Comparison of ENCODE assay signal across 9 cellular contexts in the genomic region with DNA sequence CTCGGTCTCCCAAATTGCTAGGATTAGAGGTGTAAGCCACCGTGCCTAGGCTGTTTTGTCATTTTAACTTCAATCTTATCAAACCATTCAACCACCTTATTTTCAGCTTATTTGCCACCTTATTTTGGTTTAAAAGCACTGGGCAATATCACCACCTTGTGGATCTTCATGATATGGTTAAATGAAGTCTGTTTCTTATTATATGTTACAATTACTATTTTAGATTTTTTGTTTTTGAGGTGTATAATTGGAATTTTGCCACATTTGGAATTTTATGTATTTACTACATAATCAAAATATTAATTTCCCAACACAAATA. TPM values are rescaled to one million over a fixed set of nuclear protein-coding genes. Genes with fewer than 3 reads are reported as not detected.
DNase-seq lines count a peak whose midpoint lies in the region; ATAC-seq, FAIRE-seq and TF ChIP-seq lines count a peak whose summit lies in the region.
"Had no signal": no experiment of that assay in that cellular context is flagged by ENCODE, and none has a peak within 500 bp of the region (broad histone marks: within the 10 kb centered on the region; RNA-seq: fewer than 3 reads in every experiment).

No MANE protein-coding gene starts in this region.

- H3K27ac ChIP-seq in A549 (no peak overlapping the region), HCT116 (ENCODE audit: low read depth, low read length) (no peak overlapping the region)

- no peak overlapping the region for H3K9ac ChIP-seq in HCT116 (ENCODE audit: low read length)

- TF ChIP-seq EP300 in A549 (IDR thresholded peaks at IDR 0.05), result no peak

- WGBS in A549 (ENCODE audit: missing lambda C conversion rate), result 0% methylated on average over 2 of the region's 2 CpGs

- TF ChIP-seq POLR2A in A549 (IDR thresholded peaks at IDR 0.05; ENCODE audit: low read length), result no peak
- TF ChIP-seq POLR2A in HCT116 (IDR thresholded peaks at IDR 0.05; ENCODE audit: borderline replicate concordance, extremely low read depth, insufficient read depth, insufficient read length), result no peak

- ATAC-seq in A549 (peak; percentile 80 to 87; a peak in 5 of 6 replicates), HCT116 (peak; percentile 69), GM21423 (IDR thresholded peaks at IDR 0.05; ENCODE audit: unreplicated experiment) (no peak), HG03196 (IDR thresholded peaks at IDR 0.05; ENCODE audit: unreplicated experiment) (no peak)

- H4K20me1 ChIP-seq in HCT116 (ENCODE audit: insufficient read depth), result no peaks in the 10 kb centered on the region

- peak overlapping the region; percentile 44 for H3K4me2 ChIP-seq in A549
- no peak overlapping the region for H3K4me2 ChIP-seq in HCT116 (ENCODE audit: low read length)

- no peaks in the 10 kb centered on the region for H3K79me2 ChIP-seq in HCT116 (ENCODE audit: insufficient read depth, low read length)

- TF ChIP-seq RAD21 in A549 (conservative IDR thresholded peaks at IDR 0.05 in 1 of 2, IDR thresholded peaks at IDR 0.05 in 1 of 2), result peak; percentile 85 to 88
- TF ChIP-seq RAD21 in HCT116 (IDR thresholded peaks at IDR 0.05; ENCODE audit: low read depth), result peak; percentile 80

- POLR2A ChIA-PET in A549 (lab: Yijun Ruan, JAX) (interaction anchor here (1.5 kb wide), 1 partner anchor 44 kb away, joined by 6 read pairs; the partner anchor contains the start of gene SCN9A), HCT116 (lab: Charles Lee) (no interaction called here)

- no TSS peak for BruUV-seq in HCT116 (replicated peaks; lab: Mats Ljungman, UMichigan)

- RAD21 ChIA-PET in HCT116 (lab: Charles Lee; ENCODE audit: low non-redundant PET in 1 of 2, low total read pairs in 2 of 2, uncharacterized antibody in 2 of 2, unreplicated experiment in 2 of 2), result interaction anchor here (0.8 to 0.9 kb wide), 2 partner anchors 59 kb away, joined by 3 to 4 read pairs; no protein-coding TSS in a partner anchor

- peak; percentile 77 for TF ChIP-seq CTCF in A549 (IDR thresholded peaks at IDR 0.05)
- TF ChIP-seq CTCF in HCT116 (IDR thresholded peaks at IDR 0.05 in 2 of 3, conservative IDR thresholded peaks at IDR 0.05 in 1 of 3; ENCODE audit: borderline replicate concordance in 1 of 3, insufficient read depth in 1 of 3, low read depth in 2 of 3, low read length in 2 of 3), result peak; percentile 41 to 72 (median 59); a peak in 5 of 6 replicates

- no peaks in the 10 kb centered on the region for H3K9me2 ChIP-seq in HCT116 (ENCODE audit: insufficient read depth)

- FAIRE-seq in A549 (lab: Jason Lieb, UNC), result no peak

- no peak overlapping the region for H2AFZ ChIP-seq in HCT116 (ENCODE audit: low read depth, low read length, poor library complexity, severe bottlenecking)

- CTCF ChIA-PET in A549 (lab: Yijun Ruan, JAX), result interaction anchor here (0.7 to 1.2 kb wide), 15 partner anchors 9 to 293 kb away, joined by 3 to 13 read pairs (median 3); no protein-coding TSS in a partner anchor
- CTCF ChIA-PET in HCT116 (lab: Charles Lee), result interaction anchor here (0.8 to 2.2 kb wide), 15 partner anchors 8 to 464 kb away, joined by 3 to 20 read pairs (median 5); partner anchors contain the start of gene SCN1A

- H3K4me1 ChIP-seq in A549 (0 out of 3 replicates have a peak, but pooled peaks cover 4% of the 10 kb centered on the region), HCT116 (ENCODE audit: control insufficient read depth in 1 of 2, insufficient read depth in 2 of 2, low read length in 2 of 2) (no peaks in the 10 kb centered on the region)

- H3K9me3 ChIP-seq in A549, result no peaks in the 10 kb centered on the region
- H3K9me3 ChIP-seq in HCT116 (ENCODE audit: control insufficient read depth in 1 of 2, insufficient read depth in 1 of 2, low read depth in 1 of 2, low read length in 2 of 2), result no peaks in the 10 kb centered on the region

- intact Hi-C loops in HCT116 (cut with micrococcal nuclease), result loop anchor here (1.0 to 5.0 kb wide), 4 partner anchors 58 to 467 kb away; partner anchors contain the start of gene TTC21B

- H3K27me3 ChIP-seq in HCT116 (ENCODE audit: insufficient read depth, low read length), result no peaks in the 10 kb centered on the region; the same call in 1 of the 2 replicates

- H3K4me3 ChIP-seq in A549, result no peak overlapping the region
- no peak overlapping the region for H3K4me3 ChIP-seq in HCT116 (replicated peaks in 1 of 2; ENCODE audit: low read depth in 1 of 2, low read length in 2 of 2)

- DNase-seq in A549 (ENCODE audit: low read depth in 1 of 2, low spot score in 1 of 2), result peak in 1 of 2 experiments; percentile 58
- DNase-seq in HCT116 (ENCODE audit: low read depth, low spot score), result peak; percentile 23
- peak; percentile 39 for DNase-seq in RPMI7951 (ENCODE audit: low read depth)
- peak; percentile 3 for DNase-seq in globus pallidus (ENCODE audit: low spot score)
- DNase-seq in stimulated activated CD4-positive, alpha-beta T cell treated with anti-CD3 and anti-CD28 coated beads, Interleukin-4, amount 100 ng/mL, for 4 hours, result no peak
- DNase-seq in KG1 (lab: John Stamatoyannopoulos, UW), result no peak
- DNase-seq: NK-92 treated with Interleukin-12 subunit alpha and Interleukin-12 subunit beta, amount 100 ng/mL, for 24 hours had no signal

- no peaks in the 10 kb centered on the region for H3K36me3 ChIP-seq in HCT116 (ENCODE audit: control insufficient read depth in 1 of 2, insufficient read depth in 2 of 2, low read length in 2 of 2)

TF ChIP-seq in A549, 52 proteins besides CTCF, POLR2A, EP300 and RAD21:
- TF ChIP-seq SMC3 (IDR thresholded peaks at IDR 0.05) (peak; percentile 76), HOXB5 (CRISPR knock-in tag; IDR thresholded peaks at IDR 0.05) (no peak)

TF ChIP-seq in HCT116, 20 proteins besides CTCF, POLR2A, EP300 and RAD21 (continues in another document):
- no peak for TF ChIP-seq ZNF274 (IDR thresholded peaks at IDR 0.05; ENCODE audit: low read depth, low read length)
- no peak for TF ChIP-seq SIN3A (IDR thresholded peaks at IDR 0.05; ENCODE audit: low read depth)
- no peak for TF ChIP-seq SRF (IDR thresholded peaks at IDR 0.05; ENCODE audit: low read depth)
- TF ChIP-seq ZBTB33 (IDR thresholded peaks at IDR 0.05; ENCODE audit: extremely low read depth, insufficient replicate concordance, low read length), result no peak
- TF ChIP-seq, protein P1, sequence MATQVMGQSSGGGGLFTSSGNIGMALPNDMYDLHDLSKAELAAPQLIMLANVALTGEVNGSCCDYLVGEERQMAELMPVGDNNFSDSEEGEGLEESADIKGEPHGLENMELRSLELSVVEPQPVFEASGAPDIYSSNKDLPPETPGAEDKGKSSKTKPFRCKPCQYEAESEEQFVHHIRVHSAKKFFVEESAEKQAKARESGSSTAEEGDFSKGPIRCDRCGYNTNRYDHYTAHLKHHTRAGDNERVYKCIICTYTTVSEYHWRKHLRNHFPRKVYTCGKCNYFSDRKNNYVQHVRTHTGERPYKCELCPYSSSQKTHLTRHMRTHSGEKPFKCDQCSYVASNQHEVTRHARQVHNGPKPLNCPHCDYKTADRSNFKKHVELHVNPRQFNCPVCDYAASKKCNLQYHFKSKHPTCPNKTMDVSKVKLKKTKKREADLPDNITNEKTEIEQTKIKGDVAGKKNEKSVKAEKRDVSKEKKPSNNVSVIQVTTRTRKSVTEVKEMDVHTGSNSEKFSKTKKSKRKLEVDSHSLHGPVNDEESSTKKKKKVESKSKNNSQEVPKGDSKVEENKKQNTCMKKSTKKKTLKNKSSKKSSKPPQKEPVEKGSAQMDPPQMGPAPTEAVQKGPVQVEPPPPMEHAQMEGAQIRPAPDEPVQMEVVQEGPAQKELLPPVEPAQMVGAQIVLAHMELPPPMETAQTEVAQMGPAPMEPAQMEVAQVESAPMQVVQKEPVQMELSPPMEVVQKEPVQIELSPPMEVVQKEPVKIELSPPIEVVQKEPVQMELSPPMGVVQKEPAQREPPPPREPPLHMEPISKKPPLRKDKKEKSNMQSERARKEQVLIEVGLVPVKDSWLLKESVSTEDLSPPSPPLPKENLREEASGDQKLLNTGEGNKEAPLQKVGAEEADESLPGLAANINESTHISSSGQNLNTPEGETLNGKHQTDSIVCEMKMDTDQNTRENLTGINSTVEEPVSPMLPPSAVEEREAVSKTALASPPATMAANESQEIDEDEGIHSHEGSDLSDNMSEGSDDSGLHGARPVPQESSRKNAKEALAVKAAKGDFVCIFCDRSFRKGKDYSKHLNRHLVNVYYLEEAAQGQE (IDR thresholded peaks at IDR 0.05; ENCODE audit: low read depth), result no peak
- TF ChIP-seq CBX3 (IDR thresholded peaks at IDR 0.05; ENCODE audit: low read depth), result no peak
- no peak for TF ChIP-seq YY1 (IDR thresholded peaks at IDR 0.05; ENCODE audit: extremely low read depth, insufficient replicate concordance, low read depth, low read length)
- TF ChIP-seq SP1 (IDR thresholded peaks at IDR 0.05; ENCODE audit: low read depth), result no peak
- no peak for TF ChIP-seq CEBPB (IDR thresholded peaks at IDR 0.05; ENCODE audit: low read depth)
- no peak for TF ChIP-seq EZH2phosphoT487 (IDR thresholded peaks at IDR 0.05; ENCODE audit: borderline replicate concordance)
- no peak for TF ChIP-seq JUND (IDR thresholded peaks at IDR 0.05)
- no peak for TF ChIP-seq ATF3 (IDR thresholded peaks at IDR 0.05)

RNA-seq across cellular contexts. Expression of gene SCN9A, which starts 43.8 kb away (rescaled TPM):
- 19.6 and 23.6 TPM in 2 replicates for polyA plus RNA-seq in A549 (2011; rRNA removed)
- 3.1 and 3.4 TPM in 2 replicates for polyA plus RNA-seq in A549 (2012; cell fraction: cytosol; rRNA removed)
- 4.4 and 7.2 TPM in 2 replicates for polyA plus RNA-seq in A549 (2012; cell fraction: nucleus; rRNA removed)
- 7.7 to 8.3 TPM (median 7.7 TPM) in 3 replicates for polyA plus RNA-seq in A549 (2017; fragmentation: RNase III; extraction: RNeasy Plus Mini Kit Qiagen cat#74134 plus additional on column Dnase treatment)
- polyA minus RNA-seq in A549 (2011; rRNA and poly(A)+ RNA removed), result 72.4 and 73.5 TPM in 2 replicates
- 0.07 TPM for total RNA-seq in HCT116 (2021; ENCODE audit: unreplicated experiment)
- not detected in 2 replicates for polyA plus RNA-seq in HCT116 (2012)
- under 0.01 and 0.12 TPM in 2 replicates for total RNA-seq in RPMI7951 (2014; rRNA removed; shearing (Covaris generic))

Comparison
In these comparisons a context has a peak if more than half of its experiments do, and no peak if none do; other contexts are left out.
1. ATAC-seq: peak in A549 (2 of 2) and HCT116 (single experiment); none in GM21423 (single experiment) and HG03196 (single experiment).
2. DNase-seq: peak in HCT116 (single experiment), RPMI7951 (single experiment) and globus pallidus (single experiment); none in stimulated activated CD4-positive, alpha-beta T cell treated with anti-CD3 and anti-CD28 coated beads, Interleukin-4, amount 100 ng/mL, for 4 hours (0 of 2) and KG1 (single experiment).
3. Of the 6 proteins assayed by ChIP-seq in both A549 and HCT116: peak only in A549: none; only in HCT116: none; in both: CTCF and RAD21; in neither: 4.